ENCODE assay signal across 33 cellular contexts in genomic region chr4:171919314-171919713, GRCh38.
"Had no signal": no experiment of that assay in that cellular context is flagged by ENCODE, and none has a peak within 500 bp of the region (broad histone marks: within the 10 kb centered on the region; RNA-seq: fewer than 3 reads in every experiment).

No MANE protein-coding gene starts in this region.

- H3K9me3 ChIP-seq: adrenal gland, body of pancreas, esophagus squamous epithelium, ovary, prostate gland, thoracic aorta had no signal

- DNase-seq: activated CD4-positive, alpha-beta memory T cell treated with anti-CD3 and anti-CD28 coated beads for 36 hours; activated CD4-positive, alpha-beta T cell treated with anti-CD3 and anti-CD28 coated beads for 4 hours; activated CD8-positive, alpha-beta memory T cell treated with anti-CD3 and anti-CD28 coated beads, Interleukin-2, amount 50 U/mL, for 4 hours; activated effector memory CD4-positive, alpha-beta T cell treated with anti-CD3 and anti-CD28 coated beads, Interleukin-2, amount 50 U/mL, for 16 hours; activated naive CD4-positive, alpha-beta T cell treated with anti-CD3 and anti-CD28 coated beads for 36 hours; activated naive CD8-positive, alpha-beta T cell treated with anti-CD3 and anti-CD28 coated beads for 36 hours; activated T-cell treated with anti-CD3 and anti-CD28 coated beads, Interleukin-2, amount 50 U/mL, for 1 hour; adrenal gland; aorta; body of pancreas; effector CD8-positive, alpha-beta T cell; esophagus squamous epithelium; foreskin melanocyte; heart right ventricle; naive B cell; ovary; retina; stimulated activated CD4-positive, alpha-beta T cell treated with anti-CD3 and anti-CD28 coated beads, Interleukin-4, amount 100 ng/mL, for 24 hours; trophoblast cell had no signal

- ATAC-seq: body of pancreas; heart right ventricle; sciatic nerve; stimulated activated effector memory CD8-positive, alpha-beta T cell treated with anti-CD3 and anti-CD28 coated beads, Interleukin-12 subunit alpha, Interleukin-12 subunit beta, amount 100 ng/mL, for 72 hours had no signal

- H3K36me3 Mint-ChIP-seq: activated CD4-positive, alpha-beta memory T cell treated with anti-CD3 and anti-CD28 coated beads for 36 hours; activated naive CD8-positive, alpha-beta T cell treated with anti-CD3 and anti-CD28 coated beads for 36 hours; mesothelial cell of epicardium; naive B cell; stimulated activated effector memory CD8-positive, alpha-beta T cell treated with anti-CD3 and anti-CD28 coated beads, Interleukin-12 subunit alpha, Interleukin-12 subunit beta, amount 100 ng/mL, for 72 hours had no signal

- H3K36me3 ChIP-seq: adrenal gland, esophagus squamous epithelium, heart right ventricle, ovary, prostate gland, thoracic aorta had no signal

- H3K4me3 ChIP-seq: adrenal gland, body of pancreas, esophagus squamous epithelium, heart right ventricle, ovary, prostate gland, skin epidermis, thoracic aorta had no signal

- H3K4me1 Mint-ChIP-seq: activated naive CD8-positive, alpha-beta T cell treated with anti-CD3 and anti-CD28 coated beads for 36 hours; mesothelial cell of epicardium; naive B cell; stimulated activated effector memory CD8-positive, alpha-beta T cell treated with anti-CD3 and anti-CD28 coated beads, Interleukin-12 subunit alpha, Interleukin-12 subunit beta, amount 100 ng/mL, for 72 hours had no signal

- H3K9me3 Mint-ChIP-seq: activated naive CD8-positive, alpha-beta T cell treated with anti-CD3 and anti-CD28 coated beads for 36 hours; mesothelial cell of epicardium had no signal

- H3K27ac ChIP-seq: adrenal gland, body of pancreas, epithelial cell of prostate, esophagus squamous epithelium, heart right ventricle, ovary, prostate gland, skin epidermis, thoracic aorta, VCaP had no signal

- H3K4me1 ChIP-seq: adrenal gland, body of pancreas, esophagus squamous epithelium, heart right ventricle, prostate gland had no signal

- H3K27ac Mint-ChIP-seq: activated CD4-positive, alpha-beta memory T cell treated with anti-CD3 and anti-CD28 coated beads for 36 hours; activated naive CD4-positive, alpha-beta T cell treated with anti-CD3 and anti-CD28 coated beads for 36 hours; activated naive CD8-positive, alpha-beta T cell treated with anti-CD3 and anti-CD28 coated beads for 36 hours; activated T-helper 1 cell treated with anti-CD3 and anti-CD28 coated beads, Interleukin-12 subunit alpha, Interleukin-12 subunit beta, Interleukin-2, Interleukin-4 antibody, amounts not matched to agents 30 ng/mL and 10 ng/mL and 1 ng/mL, durations not matched to agents 14 hours and 24 hours and 36 hours; mesothelial cell of epicardium; stimulated activated effector memory CD8-positive, alpha-beta T cell treated with anti-CD3 and anti-CD28 coated beads, Interleukin-12 subunit alpha, Interleukin-12 subunit beta, amount 100 ng/mL, for 72 hours; stimulated activated naive CD8-positive, alpha-beta T cell treated with anti-CD3 and anti-CD28 coated beads, Interleukin-15, Interleukin-2, amounts not matched to agents 100 ng/mL and 50 ng/mL, for 24 hours had no signal

- H3K4me3 Mint-ChIP-seq: activated CD4-positive, alpha-beta memory T cell treated with anti-CD3 and anti-CD28 coated beads for 36 hours; activated naive CD4-positive, alpha-beta T cell treated with anti-CD3 and anti-CD28 coated beads for 36 hours; activated naive CD8-positive, alpha-beta T cell treated with anti-CD3 and anti-CD28 coated beads for 36 hours; activated T-helper 1 cell treated with anti-CD3 and anti-CD28 coated beads, Interleukin-12 subunit alpha, Interleukin-12 subunit beta, Interleukin-2, Interleukin-4 antibody, amounts not matched to agents 30 ng/mL and 10 ng/mL and 1 ng/mL, durations not matched to agents 14 hours and 24 hours and 36 hours; mesothelial cell of epicardium; naive B cell; stimulated activated effector memory CD8-positive, alpha-beta T cell treated with anti-CD3 and anti-CD28 coated beads, Interleukin-12 subunit alpha, Interleukin-12 subunit beta, amount 100 ng/mL, for 72 hours; stimulated activated naive CD8-positive, alpha-beta T cell treated with anti-CD3 and anti-CD28 coated beads, Interleukin-15, Interleukin-2, amounts not matched to agents 100 ng/mL and 50 ng/mL, for 24 hours had no signal

- H3K27me3 Mint-ChIP-seq: activated CD4-positive, alpha-beta memory T cell treated with anti-CD3 and anti-CD28 coated beads for 36 hours; activated naive CD8-positive, alpha-beta T cell treated with anti-CD3 and anti-CD28 coated beads for 36 hours; naive B cell; stimulated activated naive CD8-positive, alpha-beta T cell treated with anti-CD3 and anti-CD28 coated beads, Interleukin-15, Interleukin-2, amounts not matched to agents 100 ng/mL and 50 ng/mL, for 24 hours had no signal

- FAIRE-seq: colon, endometrium, TTC549, urothelium cell line had no signal

- H3K27me3 ChIP-seq: adrenal gland, body of pancreas, esophagus squamous epithelium, heart right ventricle, ovary had no signal
